In genomic region chr6:17093692-17094091, GRCh38 we compare ENCODE assay signal across 1 cellular context.
TF ChIP-seq lines count a peak whose summit lies in the region.

No MANE protein-coding gene starts in this region.

TF ChIP-seq in H1, 55 proteins besides CTCF, POLR2A, EP300 and RAD21 (continued from another document):
- TF ChIP-seq CHD7 (IDR thresholded peaks at IDR 0.05; ENCODE audit: insufficient replicate concordance, low read length) (no peak), GABPA (IDR thresholded peaks at IDR 0.05; ENCODE audit: borderline replicate concordance, insufficient read depth, low read length) (no peak), EZH2 (IDR thresholded peaks at IDR 0.05; ENCODE audit: low read depth, low read length, severe bottlenecking) (no peak), CHD1 (IDR thresholded peaks at IDR 0.05; ENCODE audit: low read depth, low read length) (no peak), RFX5 (IDR thresholded peaks at IDR 0.05; ENCODE audit: borderline replicate concordance, low read depth, low read length) (no peak), SAP30 (IDR thresholded peaks at IDR 0.05; ENCODE audit: insufficient read depth, insufficient replicate concordance, low read length) (no peak), SRF (IDR thresholded peaks at IDR 0.05; ENCODE audit: low read depth, low read length) (no peak), USF2 (IDR thresholded peaks at IDR 0.05; ENCODE audit: low read length) (no peak)
